Comparison of ENCODE assay signal across 21 cellular contexts in the genomic region with DNA sequence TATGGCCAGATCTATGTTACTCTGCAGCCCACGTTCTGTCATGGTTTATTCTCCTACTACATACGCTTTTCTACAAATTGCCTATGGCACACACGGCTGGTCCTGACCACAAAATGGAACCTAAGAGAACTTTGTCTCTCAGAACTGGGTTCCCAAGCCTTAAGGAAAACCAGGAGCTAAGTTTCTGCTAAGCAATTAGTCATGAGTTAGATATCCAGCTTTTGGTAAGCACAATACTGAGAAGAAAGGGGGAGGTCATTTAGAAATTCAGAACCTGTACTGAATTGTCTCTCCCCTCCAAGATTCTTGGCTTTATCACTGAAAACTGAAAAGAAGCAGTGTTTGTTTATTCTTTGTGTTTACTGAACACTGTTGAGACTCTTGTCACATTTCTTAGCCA.
DNase-seq lines count a peak whose midpoint lies in the region; ATAC-seq, FAIRE-seq and TF ChIP-seq lines count a peak whose summit lies in the region.
"Had no signal": no experiment of that assay in that cellular context is flagged by ENCODE, and none has a peak within 500 bp of the region (broad histone marks: within the 10 kb centered on the region; RNA-seq: fewer than 3 reads in every experiment).

No MANE protein-coding gene starts in this region.

- POLR2A ChIA-PET in MCF 10A (lab: Yijun Ruan, JAX) = interaction anchor here (0.7 kb wide), 1 partner anchor 13 kb away, joined by 3 read pairs; no protein-coding TSS in a partner anchor
- POLR2A ChIA-PET in CD8-positive, alpha-beta memory T cell (lab: Charles Lee) = no interaction called here

- BruUV-seq in mammary epithelial cell (replicated peaks; lab: Mats Ljungman, UMichigan) (no TSS peak), MCF 10A (replicated peaks; lab: Mats Ljungman, UMichigan) (no TSS peak)

- 48% methylated on average over 3 of the region's 3 CpGs for WGBS in mammary epithelial cell (ENCODE audit: low coverage, missing lambda C conversion rate)

- CTCF ChIA-PET in mammary epithelial cell (lab: Charles Lee; ENCODE audit: low non-redundant PET) (no interaction called here), MCF 10A (lab: Yijun Ruan, JAX) (interaction anchor here (0.6 kb wide), 1 partner anchor 1006 kb away, joined by 3 read pairs; no protein-coding TSS in a partner anchor)
- CTCF ChIA-PET in CD8-positive, alpha-beta memory T cell (lab: Charles Lee) = no interaction called here

- H3K4me1 Mint-ChIP-seq in MCF 10A (ENCODE audit: insufficient read depth, unreplicated experiment) = peaks cover 5% of the 10 kb centered on the region
- no peaks in the 10 kb centered on the region for H3K4me1 Mint-ChIP-seq in CD8-positive, alpha-beta memory T cell
- H3K4me1 Mint-ChIP-seq: CD4-positive, alpha-beta memory T cell; IgD-negative memory B cell had no signal

- no peak overlapping the region for H3K9ac ChIP-seq in mammary epithelial cell (ENCODE audit: insufficient read depth, low read length)

- H4K20me1 ChIP-seq in mammary epithelial cell (ENCODE audit: insufficient read depth, low read length) = no peaks in the 10 kb centered on the region

- H3K79me2 ChIP-seq in mammary epithelial cell (ENCODE audit: insufficient read depth, low read length) = no peaks in the 10 kb centered on the region

- H3K36me3 ChIP-seq in mammary epithelial cell (ENCODE audit: insufficient read depth, low read length) (no peaks in the 10 kb centered on the region), bronchial epithelial cell (ENCODE audit: control insufficient read depth, insufficient read depth, low read length) (no peaks in the 10 kb centered on the region)
- no peaks in the 10 kb centered on the region for H3K36me3 ChIP-seq in CD8-positive, alpha-beta memory T cell (ENCODE audit: insufficient read depth, low read length)
- H3K36me3 ChIP-seq: BE2C, SJCRH30 had no signal

- in situ Hi-C loops in mammary epithelial cell (cut with MboI; ENCODE audit: low sequenced_read_pairs in 2 of 2) = no loop called here

- intact Hi-C loops in mammary epithelial cell (cut with micrococcal nuclease) (no loop called here), MCF 10A (cut with micrococcal nuclease) (no loop called here), Right ventricle myocardium superior (cut with DNase I) (no loop called here)

- no peak for TF ChIP-seq CTCF in mammary epithelial cell (conservative IDR thresholded peaks at IDR 0.05 in 1 of 2, IDR thresholded peaks at IDR 0.05 in 1 of 2; ENCODE audit: extremely low read depth in 1 of 2, insufficient read depth in 1 of 2, low read depth in 1 of 2, low read length in 2 of 2)
- no peak for TF ChIP-seq CTCF in MCF 10A (IDR thresholded peaks at IDR 0.05; ENCODE audit: unreplicated experiment)
- TF ChIP-seq CTCF in bronchial epithelial cell (IDR thresholded peaks at IDR 0.05; ENCODE audit: insufficient read depth, low read length, severe bottlenecking) = no peak
- no peak for TF ChIP-seq CTCF in foreskin keratinocyte (conservative IDR thresholded peaks at IDR 0.05)

- H3K27me3 Mint-ChIP-seq in MCF 10A (ENCODE audit: insufficient read depth, unreplicated experiment) = no peaks in the 10 kb centered on the region
- peaks cover 1 to 4% of the 10 kb centered on the region in 2 donors for H3K27me3 Mint-ChIP-seq in CD8-positive, alpha-beta memory T cell

- no peaks in the 10 kb centered on the region for H3K9me3 ChIP-seq in mammary epithelial cell (replicated peaks; ENCODE audit: insufficient read depth, low read length)
- H3K9me3 ChIP-seq in CD8-positive, alpha-beta memory T cell (ENCODE audit: low read length) = no peaks in the 10 kb centered on the region
- H3K9me3 ChIP-seq: BE2C, SJCRH30 had no signal

- H3K4me1 ChIP-seq in mammary epithelial cell (ENCODE audit: insufficient read depth, low read length) (no peaks in the 10 kb centered on the region), foreskin keratinocyte (peaks cover 3% of the 10 kb centered on the region)
- H3K4me1 ChIP-seq in CD8-positive, alpha-beta memory T cell (ENCODE audit: insufficient read depth, low read length) = no peaks in the 10 kb centered on the region
- H3K4me1 ChIP-seq: BE2C, SJCRH30 had no signal

- DNase-seq in mammary epithelial cell (peak; percentile 27), MCF 10A (ENCODE audit: unreplicated experiment) (no peak), bronchial epithelial cell (ENCODE audit: low read depth) (peak; percentile 40), foreskin keratinocyte (peak; percentile 34 to 75), SKM-1 treated with dmso at 0.1 percent for 144 hours (lab: John Stamatoyannopoulos, UW; ENCODE audit: unreplicated experiment) (no peak), Right ventricle myocardium superior (no peak)
- no peak for DNase-seq in CD8-positive, alpha-beta memory T cell
- DNase-seq: CD4-positive, alpha-beta memory T cell; DND-41; HFFc6; MV-4-11; NCI-H1417; NCI-H2029; NCI-H748 treated with DMSO at 0.1 percent for 48 hours had no signal

- dilution Hi-C loops in mammary epithelial cell (cut with HindIII; ENCODE audit: low sequenced_read_pairs) = no loop called here

- H3K27me3 ChIP-seq in mammary epithelial cell (ENCODE audit: insufficient read depth, low read length) (no peaks in the 10 kb centered on the region), bronchial epithelial cell (ENCODE audit: control insufficient read depth, insufficient read depth, low read length) (no peaks in the 10 kb centered on the region), foreskin keratinocyte (no peaks in the 10 kb centered on the region)
- no peaks in the 10 kb centered on the region for H3K27me3 ChIP-seq in CD8-positive, alpha-beta memory T cell (ENCODE audit: insufficient read depth, low read length, poor library complexity, severe bottlenecking)
- H3K27me3 ChIP-seq: BE2C, SJCRH30 had no signal

- no peak overlapping the region for H2AFZ ChIP-seq in mammary epithelial cell (ENCODE audit: low read depth, low read length)

- H3K27ac Mint-ChIP-seq in MCF 10A (ENCODE audit: low read depth, unreplicated experiment) = no peak overlapping the region
- no peak overlapping the region for H3K27ac Mint-ChIP-seq in CD8-positive, alpha-beta memory T cell
- H3K27ac Mint-ChIP-seq: CD4-positive, alpha-beta memory T cell; HFFc6; IgD-negative memory B cell had no signal

- no peak overlapping the region for H3K27ac ChIP-seq in mammary epithelial cell (ENCODE audit: insufficient read depth, low read depth, low read length)
- H3K27ac ChIP-seq in foreskin keratinocyte = no peak overlapping the region
- no peak overlapping the region for H3K27ac ChIP-seq in CD8-positive, alpha-beta memory T cell (ENCODE audit: low read depth, low read length)
- H3K27ac ChIP-seq: 22Rv1, RWPE1, SJCRH30 had no signal

- ATAC-seq in foreskin keratinocyte (peak; percentile 15), Right ventricle myocardium superior (ENCODE audit: poor library complexity) (no peak), HG03520 (IDR thresholded peaks at IDR 0.05; ENCODE audit: unreplicated experiment) (no peak)

- no peak overlapping the region for H3K4me2 ChIP-seq in mammary epithelial cell (ENCODE audit: insufficient read depth, low read depth, low read length)

- no peaks in the 10 kb centered on the region for H3K36me3 Mint-ChIP-seq in MCF 10A (ENCODE audit: insufficient read depth, unreplicated experiment)
- H3K36me3 Mint-ChIP-seq in CD8-positive, alpha-beta memory T cell = no peaks in the 10 kb centered on the region
- H3K36me3 Mint-ChIP-seq: CD4-positive, alpha-beta memory T cell; IgD-negative memory B cell had no signal

- H3K4me3 Mint-ChIP-seq in MCF 10A (ENCODE audit: unreplicated experiment) = no peak overlapping the region
- no peak overlapping the region for H3K4me3 Mint-ChIP-seq in CD8-positive, alpha-beta memory T cell
- H3K4me3 Mint-ChIP-seq: CD4-positive, alpha-beta memory T cell; HFFc6; IgD-negative memory B cell had no signal

- peaks cover 2% of the 10 kb centered on the region for H3K9me3 Mint-ChIP-seq in MCF 10A (ENCODE audit: unreplicated experiment)
- no peaks in the 10 kb centered on the region for H3K9me3 Mint-ChIP-seq in CD8-positive, alpha-beta memory T cell
- H3K9me3 Mint-ChIP-seq: CD4-positive, alpha-beta memory T cell; HFFc6; IgD-negative memory B cell had no signal

- no peak overlapping the region for H3K4me3 ChIP-seq in mammary epithelial cell (replicated peaks in 1 of 3; ENCODE audit: insufficient read depth in 1 of 3, low read depth in 2 of 3, low read length in 3 of 3)
- no peak overlapping the region for H3K4me3 ChIP-seq in bronchial epithelial cell (ENCODE audit: low read depth, low read length)
- H3K4me3 ChIP-seq in CD8-positive, alpha-beta memory T cell (ENCODE audit: low read length) = no peak overlapping the region
- H3K4me3 ChIP-seq: SJCRH30 had no signal

- FAIRE-seq in bronchial epithelial cell (lab: Jason Lieb, UNC) = no peak
- FAIRE-seq: D721Med had no signal

Comparison
In these comparisons a context has a peak if more than half of its experiments do, and no peak if none do; other contexts are left out.
1. DNase-seq: peak in mammary epithelial cell (single experiment), bronchial epithelial cell (single experiment) and foreskin keratinocyte (2 of 2); none in MCF 10A (single experiment), SKM-1 treated with dmso at 0.1 percent for 144 hours (single experiment), CD8-positive, alpha-beta memory T cell (0 of 5) and Right ventricle myocardium superior (single experiment).